29 cellular contexts compared by ENCODE assay signal in the genomic region with DNA sequence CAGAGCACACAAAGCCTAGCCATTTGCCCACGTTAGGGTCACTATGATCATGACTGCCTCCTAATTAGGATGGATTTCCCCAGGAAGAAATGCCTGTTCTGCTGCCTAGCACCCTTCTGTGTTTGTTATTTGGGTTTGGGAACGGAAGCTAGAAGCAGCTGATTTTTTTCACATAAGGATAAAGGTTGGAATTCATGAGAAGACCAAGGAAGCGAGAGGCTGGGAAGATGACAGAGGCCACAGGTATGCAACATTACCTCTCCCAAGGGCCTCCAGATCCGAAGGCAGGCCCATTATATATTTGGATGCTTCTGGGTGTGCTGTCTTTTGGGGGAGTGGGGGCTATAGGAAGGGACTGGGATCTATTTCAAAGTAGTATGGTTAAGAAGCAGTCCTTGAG.
"Had no signal": no experiment of that assay in that cellular context is flagged by ENCODE, and none has a peak within 500 bp of the region (broad histone marks: within the 10 kb centered on the region; RNA-seq: fewer than 3 reads in every experiment).

No MANE protein-coding gene starts in this region.

- DNase-seq: hippocampal formation; kidney glomerular epithelial cell; left colon; left lung; lower lobe of right lung; mammary epithelial cell; mesenchymal stem cell; naive thymus-derived CD8-positive, alpha-beta T cell; nucleus accumbens; pancreas; posterior cingulate gyrus; retina; right cardiac atrium; stimulated activated CD4-positive, alpha-beta T cell treated with anti-CD3 and anti-CD28 coated beads, Interleukin-12 subunit alpha, Interleukin-12 subunit beta, amount 100 ng/mL, for 4 hours; stimulated activated CD4-positive, alpha-beta T cell treated with anti-CD3 and anti-CD28 coated beads, Interleukin-15, amount 100 ng/mL, for 24 hours; stimulated activated CD4-positive, alpha-beta T cell treated with anti-CD3 and anti-CD28 coated beads, Interleukin-2, amount 100 ng/mL, for 24 hours; stimulated activated CD4-positive, alpha-beta T cell treated with anti-CD3 and anti-CD28 coated beads, Interleukin-4, amount 100 ng/mL, for 1 hour; stimulated activated naive B cell treated with anti-CD40 and anti-IgM and Interleukin-4, amounts not matched to agents 10 μg/mL and 1 μg/mL and 100 μg/mL, for 72 hours; stimulated activated naive CD8-positive, alpha-beta T cell treated with anti-CD3 and anti-CD28 coated beads, Interleukin-15, Interleukin-2, amounts not matched to agents 100 U/mL and 50 U/mL, for 24 hours; stomach; testis; thyroid gland; transverse colon; upper lobe of left lung had no signal

- H3K27me3 ChIP-seq: left lung, pancreas, stomach, testis, thyroid gland, transverse colon, upper lobe of left lung had no signal

- H3K9me3 ChIP-seq: left lung, lower lobe of right lung, pancreas, prostate gland, stomach, testis, thyroid gland, transverse colon, upper lobe of left lung had no signal

- H3K27ac ChIP-seq: left lung, lower lobe of right lung, pancreas, prostate gland, skin epidermis, stomach, testis, thyroid gland, transverse colon, upper lobe of left lung had no signal

- ATAC-seq: lower lobe of right lung; naive thymus-derived CD8-positive, alpha-beta T cell; pancreas; right cardiac atrium; sciatic nerve; stimulated activated naive B cell treated with anti-CD40 and anti-IgM and Interleukin-4, amounts not matched to agents 10 μg/mL and 1 μg/mL and 100 μg/mL, for 72 hours; stimulated activated naive CD8-positive, alpha-beta T cell treated with anti-CD3 and anti-CD28 coated beads, Interleukin-15, Interleukin-2, amounts not matched to agents 100 U/mL and 50 U/mL, for 24 hours had no signal

- H3K36me3 ChIP-seq: left lung, lower lobe of right lung, pancreas, prostate gland, stomach, thyroid gland, transverse colon, upper lobe of left lung had no signal

- H3K27ac Mint-ChIP-seq: naive thymus-derived CD8-positive, alpha-beta T cell; nephron; stimulated activated naive B cell treated with anti-CD40 and anti-IgM and Interleukin-4, amounts not matched to agents 10 μg/mL and 1 μg/mL and 100 μg/mL, for 72 hours had no signal

- H3K4me1 ChIP-seq: left lung, lower lobe of right lung, pancreas, prostate gland, stomach, testis, thyroid gland, transverse colon, upper lobe of left lung had no signal

- H3K4me3 ChIP-seq: left lung, lower lobe of right lung, pancreas, prostate gland, skin epidermis, stomach, testis, thyroid gland, transverse colon, upper lobe of left lung had no signal

- H3K36me3 Mint-ChIP-seq: naive thymus-derived CD8-positive, alpha-beta T cell; stimulated activated naive B cell treated with anti-CD40 and anti-IgM and Interleukin-4, amounts not matched to agents 10 μg/mL and 1 μg/mL and 100 μg/mL, for 72 hours had no signal

- H3K9me3 Mint-ChIP-seq: naive thymus-derived CD8-positive, alpha-beta T cell; neural crest cell; stimulated activated naive B cell treated with anti-CD40 and anti-IgM and Interleukin-4, amounts not matched to agents 10 μg/mL and 1 μg/mL and 100 μg/mL, for 72 hours had no signal
